In the genomic region with DNA sequence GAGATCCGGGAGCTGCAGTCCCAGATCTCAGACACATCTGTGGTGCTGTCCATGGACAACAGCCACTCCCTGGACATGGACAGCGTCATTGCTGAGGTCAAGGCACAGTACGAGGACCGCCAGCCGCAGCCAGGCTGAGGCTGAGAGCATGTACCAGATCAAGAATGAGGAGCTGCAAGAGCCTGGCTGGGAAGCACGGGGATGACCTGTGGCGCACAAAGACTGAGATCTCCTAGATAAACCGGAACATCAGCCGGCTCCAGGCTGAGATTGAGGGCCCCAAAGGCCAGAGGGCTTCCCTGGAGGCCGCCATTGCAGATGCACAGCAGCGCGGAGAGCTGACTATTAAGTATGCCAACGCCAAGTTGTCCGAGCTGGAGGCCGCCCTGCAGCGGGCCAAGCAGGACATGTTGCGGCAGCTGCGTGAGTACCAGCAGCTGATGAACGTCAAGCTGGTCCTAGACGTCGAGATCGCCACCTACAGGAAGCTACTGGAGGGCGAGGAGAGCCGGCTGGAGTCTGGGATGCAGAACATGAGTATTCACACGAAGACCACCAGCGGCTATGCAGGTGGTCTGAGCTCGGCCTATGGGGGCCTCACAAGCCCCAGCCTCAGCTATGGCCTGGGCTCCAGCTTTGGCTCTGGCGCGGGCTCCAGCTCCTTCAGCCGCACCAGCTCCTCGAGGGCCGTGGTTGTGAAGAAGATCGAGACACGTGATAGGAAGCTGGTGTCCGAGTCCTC, we compare ENCODE assay signal across 9 cellular contexts. TPM values are rescaled to one million over a fixed set of nuclear protein-coding genes. Genes with fewer than 3 reads are reported as not detected.
DNase-seq lines count a peak whose midpoint lies in the region; ATAC-seq, FAIRE-seq and TF ChIP-seq lines count a peak whose summit lies in the region.
"Had no signal": no experiment of that assay in that cellular context is flagged by ENCODE, and none has a peak within 500 bp of the region (broad histone marks: within the 10 kb centered on the region; RNA-seq: fewer than 3 reads in every experiment).

No MANE protein-coding gene starts in this region.

- peak; percentile 79 for TF ChIP-seq CTCF in CD14-positive monocyte (IDR thresholded peaks at IDR 0.05)
- TF ChIP-seq CTCF in PC-3 (conservative IDR thresholded peaks at IDR 0.05; ENCODE audit: low read depth, low read length), result peak; percentile 64
- peak; percentile 25 for TF ChIP-seq CTCF in astrocyte (IDR thresholded peaks at IDR 0.05; ENCODE audit: insufficient read depth, low read depth, low read length)

- H3K9me2 ChIP-seq in PC-3 (replicated peaks; ENCODE audit: low read length), result no peaks in the 10 kb centered on the region

- ATAC-seq in PC-3, result peak; percentile 35; the same call in 1 of the 2 replicates
- no peak for ATAC-seq in HG03025 (IDR thresholded peaks at IDR 0.05; ENCODE audit: low FRiP score, unreplicated experiment)

- H3K4me1 ChIP-seq in PC-3 (ENCODE audit: insufficient read depth, low read length) (no peaks in the 10 kb centered on the region), astrocyte (ENCODE audit: insufficient read depth, low read length) (no peaks in the 10 kb centered on the region)

- H3K27ac Mint-ChIP-seq in CD14-positive monocyte (no peak overlapping the region), astrocyte (ENCODE audit: unreplicated experiment) (no peak overlapping the region)

- H3K79me2 ChIP-seq in PC-3 (ENCODE audit: low read length), result no peaks in the 10 kb centered on the region
- no peaks in the 10 kb centered on the region for H3K79me2 ChIP-seq in astrocyte (ENCODE audit: insufficient read depth, low read length)

- H3K27me3 ChIP-seq in PC-3 (ENCODE audit: low read length) (peaks cover 47% of the 10 kb centered on the region), astrocyte (ENCODE audit: insufficient read depth, low read length) (peaks cover 6% of the 10 kb centered on the region)

- H4K20me1 ChIP-seq in PC-3 (ENCODE audit: low read length) (no peaks in the 10 kb centered on the region), astrocyte (ENCODE audit: insufficient read depth, low read length) (no peaks in the 10 kb centered on the region)

- DNase-seq in CD14-positive monocyte (ENCODE audit: low spot score) (peak; percentile 60), HEK293T (ENCODE audit: extremely low spot score) (peak; percentile 82), PC-3 (peak; percentile 49), astrocyte (ENCODE audit: low read depth) (peak; percentile 10), hepatic stellate cell (ENCODE audit: low spot score) (peak; percentile 71), skeletal muscle cell (ENCODE audit: low read depth) (no peak), NCI-H2081 treated with DMSO at 0.1 percent for 48 hours (lab: John Stamatoyannopoulos, UW) (no peak)
- DNase-seq: naive B cell had no signal

- H3K9me3 ChIP-seq in PC-3 (ENCODE audit: low read length) (no peaks in the 10 kb centered on the region), astrocyte (ENCODE audit: insufficient read depth, low read depth, low read length) (no peaks in the 10 kb centered on the region)

- H2AFZ ChIP-seq in PC-3 (ENCODE audit: low read length) (peak overlapping the region; percentile 62), astrocyte (ENCODE audit: low read depth, low read length) (peak overlapping the region; percentile 63)

- POLR2A ChIA-PET in HEK293T (lab: Yijun Ruan, JAX), result interaction anchor here (0.7 to 1.1 kb wide), 2 partner anchors 74 to 141 kb away, joined by 3 read pairs; no protein-coding TSS in a partner anchor
- POLR2A ChIA-PET in PC-3 (lab: Charles Lee; ENCODE audit: unreplicated experiment), result no interaction called here

- H3K4me3 Mint-ChIP-seq in CD14-positive monocyte, result peak overlapping the region; percentile 14 to 77
- H3K4me3 Mint-ChIP-seq in astrocyte (ENCODE audit: unreplicated experiment), result no peak overlapping the region

- intact Hi-C loops in CD14-positive monocyte (cut with micrococcal nuclease) (loop anchor here in 1 of 2 donors (10.0 kb wide), 1 partner anchor 139 kb away; no protein-coding TSS in a partner anchor), PC-3 (cut with micrococcal nuclease) (no loop called here)

- no peak overlapping the region for H3K27ac ChIP-seq in PC-3 (ENCODE audit: low read length)
- no peak overlapping the region for H3K27ac ChIP-seq in astrocyte (ENCODE audit: low read depth, low read length)

- H3K36me3 ChIP-seq in PC-3 (ENCODE audit: low read depth, low read length) (no peaks in the 10 kb centered on the region), astrocyte (ENCODE audit: insufficient read depth, low read length) (no peaks in the 10 kb centered on the region)

- H3K9me3 Mint-ChIP-seq in CD14-positive monocyte (peaks cover 0 to 3% (median 0%) of the 10 kb centered on the region in 7 donors), astrocyte (ENCODE audit: unreplicated experiment) (peaks cover 2% of the 10 kb centered on the region)

- H3K9ac ChIP-seq in PC-3 (ENCODE audit: low read length), result no peak overlapping the region
- no peak overlapping the region for H3K9ac ChIP-seq in astrocyte (ENCODE audit: low read length)

- peaks cover 2 to 15% (median 15%) of the 10 kb centered on the region in 3 donors for H3K27me3 Mint-ChIP-seq in CD14-positive monocyte (ENCODE audit: low read depth in 3 of 3)
- H3K27me3 Mint-ChIP-seq in astrocyte (ENCODE audit: low read depth, unreplicated experiment), result peaks cover 8% of the 10 kb centered on the region

- FAIRE-seq in astrocyte (lab: Jason Lieb, UNC), result no peak

- H3K4me2 ChIP-seq in PC-3 (ENCODE audit: low read length), result peak overlapping the region; percentile 43; the same call in 1 of the 2 replicates
- peak overlapping the region; percentile 50 for H3K4me2 ChIP-seq in astrocyte (ENCODE audit: low read length)

- no TSS peak for BruUV-seq in PC-3 (replicated peaks; lab: Mats Ljungman, UMichigan)

- H3K4me1 Mint-ChIP-seq in CD14-positive monocyte (peaks cover 11% of the 10 kb centered on the region), astrocyte (ENCODE audit: low read depth, unreplicated experiment) (no peaks in the 10 kb centered on the region)

- no peaks in the 10 kb centered on the region for H3F3A ChIP-seq in PC-3 (ENCODE audit: low read length, unreplicated experiment)

- CTCF ChIA-PET in HEK293T (lab: Yijun Ruan, JAX) (interaction anchor here (0.7 to 1.9 kb wide), 20 partner anchors 9 to 450 kb away, joined by 3 to 12 read pairs (median 4); no protein-coding TSS in a partner anchor), PC-3 (lab: Charles Lee) (interaction anchor here (0.8 kb wide), 1 partner anchor 16 kb away, joined by 3 read pairs; no protein-coding TSS in a partner anchor)

- H3K4me3 ChIP-seq in PC-3 (ENCODE audit: low read length) (no peak overlapping the region), astrocyte (ENCODE audit: insufficient read depth, low read depth, low read length) (no peak overlapping the region), skeletal muscle cell (ENCODE audit: low read depth, low read length) (peak overlapping the region; percentile 18)

- H3K36me3 Mint-ChIP-seq in CD14-positive monocyte (no peaks in the 10 kb centered on the region), astrocyte (ENCODE audit: low read depth, unreplicated experiment) (no peaks in the 10 kb centered on the region)
- H3K36me3 Mint-ChIP-seq: naive B cell had no signal

TF ChIP-seq in HEK293T, 16 proteins besides CTCF, POLR2A, EP300 and RAD21:
- peak; percentile 96 for TF ChIP-seq L3MBTL2 (conservative IDR thresholded peaks at IDR 0.05)
- no peak for TF ChIP-seq FOXK2 (IDR thresholded peaks at IDR 0.05)

RNA-seq across cellular contexts. Expression of gene ETV3L, which starts 25.5 kb away (rescaled TPM):
- polyA plus RNA-seq in CD14-positive monocyte, result under 1 TPM in 1 of 2 donors, not detected in 1; 0.26 TPM
- total RNA-seq in PC-3 (2014; rRNA removed), result not detected in 2 replicates
- not detected in 2 replicates for total RNA-seq in astrocyte

RNA-seq across cellular contexts. Expression of gene ARHGEF11, which starts 28.6 kb away (rescaled TPM):
- polyA plus RNA-seq in CD14-positive monocyte, result 10 to 100 TPM; 17.0 to 17.7 TPM
- 31.1 and 43.9 TPM in 2 replicates for total RNA-seq in PC-3 (2014; rRNA removed)
- total RNA-seq in astrocyte, result 24.4 and 29.2 TPM in 2 replicates

Comparison
In these comparisons a context has a peak if more than half of its experiments do, and no peak if none do; other contexts are left out.
1. DNase-seq: peak in CD14-positive monocyte (single experiment), HEK293T (single experiment), PC-3 (single experiment), astrocyte (single experiment) and hepatic stellate cell (single experiment); none in skeletal muscle cell (single experiment) and NCI-H2081 treated with DMSO at 0.1 percent for 48 hours (single experiment).
2. CTCF ChIP-seq: peak in every context shown above with its lines; median percentile 79 in CD14-positive monocyte; 64 in PC-3; 25 in astrocyte.